9 cellular contexts compared by ENCODE assay signal in the genomic region with DNA sequence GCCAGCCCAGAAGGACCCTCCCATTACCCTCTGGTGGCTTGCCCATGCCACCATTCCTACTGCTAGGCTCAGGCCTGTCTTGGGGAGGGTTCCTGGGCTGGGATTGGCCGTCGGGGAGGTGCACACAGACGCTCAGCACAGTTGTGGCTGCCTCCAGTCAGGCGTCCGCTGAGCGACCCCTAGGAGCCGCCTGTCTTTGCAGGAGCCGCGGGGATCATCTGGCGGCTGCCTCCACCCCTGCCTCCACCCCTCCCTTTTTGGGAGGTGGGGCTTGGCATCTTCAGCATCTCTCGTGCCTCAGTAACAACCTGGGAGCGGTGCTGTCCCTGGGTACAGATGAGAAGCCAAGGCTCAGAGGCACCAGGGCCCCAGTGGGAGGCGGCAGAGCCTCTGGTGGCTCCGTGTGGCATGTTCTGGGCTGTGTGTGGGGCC. TPM values are rescaled to one million over a fixed set of nuclear protein-coding genes. Genes with fewer than 3 reads are reported as not detected.
DNase-seq lines count a peak whose midpoint lies in the region; ATAC-seq and TF ChIP-seq lines count a peak whose summit lies in the region.
"Had no signal": no experiment of that assay in that cellular context is flagged by ENCODE, and none has a peak within 500 bp of the region (broad histone marks: within the 10 kb centered on the region; RNA-seq: fewer than 3 reads in every experiment).

No MANE protein-coding gene starts in this region.

- H3K27me3 ChIP-seq in ascending aorta (no peaks in the 10 kb centered on the region), upper lobe of right lung (no peaks in the 10 kb centered on the region)
- H3K27me3 ChIP-seq in effector memory CD4-positive, alpha-beta T cell (replicated peaks; ENCODE audit: control insufficient read depth, insufficient read depth, low read length, poor library complexity, severe bottlenecking), result no peaks in the 10 kb centered on the region

- peak; percentile 44 for ATAC-seq in upper lobe of right lung

- in situ Hi-C loops in G401 (cut with HindIII; ENCODE audit: low sequenced_read_pairs), result no loop called here

- H3K4me3 ChIP-seq in ascending aorta, result peak overlapping the region in 1 of 2 donors; percentile 49
- H3K4me3 ChIP-seq in upper lobe of right lung, result no peak overlapping the region
- no peak overlapping the region for H3K4me3 ChIP-seq in effector memory CD4-positive, alpha-beta T cell (ENCODE audit: insufficient read depth, low read depth, low read length, poor library complexity, severe bottlenecking)

- peak overlapping the region; percentile 65 to 72 for H3K27ac ChIP-seq in ascending aorta
- peak overlapping the region; percentile 80 for H3K27ac ChIP-seq in upper lobe of right lung
- no peak overlapping the region for H3K27ac ChIP-seq in effector memory CD4-positive, alpha-beta T cell (ENCODE audit: insufficient read depth, low read length, poor library complexity, severe bottlenecking)

- H3K9me3 ChIP-seq in ascending aorta (no peaks in the 10 kb centered on the region), upper lobe of right lung (no peaks in the 10 kb centered on the region)
- H3K9me3 ChIP-seq in effector memory CD4-positive, alpha-beta T cell (ENCODE audit: control insufficient read depth, low read length), result no peaks in the 10 kb centered on the region

- TF ChIP-seq CTCF in ascending aorta (IDR thresholded peaks at IDR 0.05), result peak in 1 of 3 experiments; percentile 26
- TF ChIP-seq CTCF in upper lobe of right lung (IDR thresholded peaks at IDR 0.05), result no peak

- H3K4me1 ChIP-seq in ascending aorta, result peaks cover 21 to 46% of the 10 kb centered on the region in 2 donors
- H3K4me1 ChIP-seq in upper lobe of right lung, result peaks cover 57% of the 10 kb centered on the region
- peaks cover 4% of the 10 kb centered on the region for H3K4me1 ChIP-seq in effector memory CD4-positive, alpha-beta T cell (ENCODE audit: control insufficient read depth, insufficient read depth, low read length, poor library complexity, severe bottlenecking)

- DNase-seq in NCI-H82 (lab: John Stamatoyannopoulos, UW) (peak; percentile 67), NCI-H82 treated with DMSO at 0.1 percent for 48 hours (lab: John Stamatoyannopoulos, UW; ENCODE audit: unreplicated experiment) (no peak), ascending aorta (ENCODE audit: low spot score in 2 of 2) (no peak), kidney tubule cell (ENCODE audit: low spot score) (peak; percentile 24), upper lobe of right lung (no peak), islet precursor cell (no peak), G401 (ENCODE audit: low spot score) (no peak)
- no peak for DNase-seq in effector memory CD4-positive, alpha-beta T cell
- DNase-seq: CD4-positive, alpha-beta memory T cell had no signal

- H3K36me3 ChIP-seq in ascending aorta (no peaks in the 10 kb centered on the region), upper lobe of right lung (no peaks in the 10 kb centered on the region)
- H3K36me3 ChIP-seq in effector memory CD4-positive, alpha-beta T cell (ENCODE audit: control insufficient read depth, insufficient read depth, low read length), result no peaks in the 10 kb centered on the region

- intact Hi-C loops in ascending aorta (cut with DNase I) (no loop called here), upper lobe of right lung (cut with DNase I) (no loop called here)

RNA-seq across cellular contexts. Expression of a gene that starts 39.6 kb away (rescaled TPM):
- total RNA-seq in ascending aorta (64.1 TPM), upper lobe of right lung (80.6 TPM)
- 18.9 and 25.8 TPM in 2 replicates for total RNA-seq in G401 (2014; rRNA removed; shearing (Covaris generic))

Comparison
In these comparisons a context has a peak if more than half of its experiments do, and no peak if none do; other contexts are left out.
1. DNase-seq: peak in NCI-H82 (single experiment) and kidney tubule cell (single experiment); none in NCI-H82 treated with DMSO at 0.1 percent for 48 hours (single experiment), ascending aorta (0 of 2), upper lobe of right lung (single experiment), islet precursor cell (single experiment), G401 (single experiment) and effector memory CD4-positive, alpha-beta T cell (0 of 3).